11 cellular contexts compared by ENCODE assay signal in the genomic region with DNA sequence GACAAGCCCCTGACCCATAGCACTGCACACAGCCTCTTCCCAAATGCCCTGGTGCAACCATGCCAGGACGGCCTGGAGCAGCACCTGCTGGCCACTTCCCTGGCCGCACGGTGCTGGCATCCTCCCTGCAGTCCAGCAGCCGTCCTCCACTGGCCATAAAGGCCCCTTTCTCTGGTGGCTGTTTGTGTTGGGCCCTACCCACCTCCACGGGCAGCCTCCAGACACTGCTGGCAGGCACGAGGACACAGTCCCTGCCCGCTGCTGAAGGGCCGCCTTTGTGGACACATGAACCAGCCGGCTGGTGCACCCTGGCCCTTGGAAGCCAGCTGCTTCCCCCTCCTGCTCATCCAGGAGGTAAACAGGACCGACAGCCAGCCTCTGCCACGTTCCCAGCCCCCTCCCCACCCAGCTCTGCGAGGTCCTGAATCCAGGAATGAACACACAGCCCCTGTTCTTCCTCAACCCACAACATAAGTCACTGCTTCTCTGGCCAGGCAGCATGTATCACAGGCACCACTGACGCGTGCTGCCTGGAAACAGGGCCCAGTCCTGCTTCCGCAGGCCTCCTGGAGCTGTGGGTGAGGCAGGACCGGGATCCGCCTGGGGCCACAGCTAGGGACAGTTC. TPM values are rescaled to one million over a fixed set of nuclear protein-coding genes. Genes with fewer than 3 reads are reported as not detected.
DNase-seq lines count a peak whose midpoint lies in the region; ATAC-seq lines count a peak whose summit lies in the region.
"Had no signal": no experiment of that assay in that cellular context is flagged by ENCODE, and none has a peak within 500 bp of the region (broad histone marks: within the 10 kb centered on the region; RNA-seq: fewer than 3 reads in every experiment).

No MANE protein-coding gene starts in this region.

- no peaks in the 10 kb centered on the region for H3K27me3 ChIP-seq in layer of hippocampus (ENCODE audit: control insufficient read depth, insufficient read depth, low read length)
- H3K27me3 ChIP-seq in skeletal muscle tissue (ENCODE audit: control insufficient read depth in 3 of 3, insufficient read depth in 3 of 3, low read length in 3 of 3): no peaks in the 10 kb centered on the region

- H3K27ac ChIP-seq in layer of hippocampus (ENCODE audit: low read depth, low read length) (peak overlapping the region; percentile 98), skeletal muscle tissue (ENCODE audit: low read depth, low read length) (no peak overlapping the region)

- no peaks in the 10 kb centered on the region for H3K36me3 ChIP-seq in skeletal muscle tissue (ENCODE audit: control insufficient read depth in 3 of 3, insufficient read depth in 3 of 3, low read length in 3 of 3)

- DNase-seq in HT-29 (ENCODE audit: low spot score): peak; percentile 49
- DNase-seq in cerebellum (ENCODE audit: low spot score): peak; percentile 73
- no peak for DNase-seq in NCI-H187 treated with DMSO at 0.1 percent for 48 hours (lab: John Stamatoyannopoulos, UW)
- no peak for DNase-seq in T1000 (lab: John Stamatoyannopoulos, UW)
- no peak for DNase-seq in CD1c-positive myeloid dendritic cell (ENCODE audit: extremely low spot score)
- DNase-seq: GF-D8; NCI-H1105 treated with DMSO at 0.1 percent for 48 hours; stimulated activated CD4-positive, alpha-beta T cell treated with anti-CD3 and anti-CD28 coated beads, Interleukin-2, amount 100 ng/mL, for 24 hours had no signal

- H3K9ac ChIP-seq in skeletal muscle tissue (ENCODE audit: low read depth in 1 of 3, low read length in 3 of 3): peak overlapping the region in 2 of 3 donors; percentile 43 to 60

- H3K4me3 ChIP-seq in skeletal muscle tissue (ENCODE audit: low read length in 3 of 3): no peak overlapping the region

- ATAC-seq in GM21390 (IDR thresholded peaks at IDR 0.05; ENCODE audit: unreplicated experiment): no peak

- peaks cover 6 to 9% (median 7%) of the 10 kb centered on the region in 3 donors for H3K4me1 ChIP-seq in skeletal muscle tissue (ENCODE audit: control insufficient read depth in 3 of 3, insufficient read depth in 3 of 3, low read length in 3 of 3)

- peaks cover 0 to 4% (median 0%) of the 10 kb centered on the region in 3 donors for H3K9me3 ChIP-seq in skeletal muscle tissue (ENCODE audit: control insufficient read depth in 3 of 3, low read length in 3 of 3)

RNA-seq across cellular contexts. Expression of gene SPOCK2, which starts 43.8 kb away (rescaled TPM):
- total RNA-seq in HT-29 (2014; rRNA removed; shearing (Covaris generic)): 0.08 and 0.34 TPM in 2 replicates
- total RNA-seq in cerebellum: 118 TPM
- total RNA-seq in skeletal muscle tissue: 2.6 TPM

Comparison
In these comparisons a context has a peak if more than half of its experiments do, and no peak if none do; other contexts are left out.
1. DNase-seq: peak in HT-29 (single experiment) and cerebellum (single experiment); none in NCI-H187 treated with DMSO at 0.1 percent for 48 hours (single experiment), T1000 (single experiment) and CD1c-positive myeloid dendritic cell (single experiment).
2. RNA of gene SPOCK2, which starts 43.8 kb away (total RNA-seq): 118 TPM in cerebellum (single experiment); 2.6 TPM in skeletal muscle tissue (single experiment) and 0.08 to 0.34 TPM in HT-29; every median in the first group is over 10 times any median in the second.